In the genomic region with DNA sequence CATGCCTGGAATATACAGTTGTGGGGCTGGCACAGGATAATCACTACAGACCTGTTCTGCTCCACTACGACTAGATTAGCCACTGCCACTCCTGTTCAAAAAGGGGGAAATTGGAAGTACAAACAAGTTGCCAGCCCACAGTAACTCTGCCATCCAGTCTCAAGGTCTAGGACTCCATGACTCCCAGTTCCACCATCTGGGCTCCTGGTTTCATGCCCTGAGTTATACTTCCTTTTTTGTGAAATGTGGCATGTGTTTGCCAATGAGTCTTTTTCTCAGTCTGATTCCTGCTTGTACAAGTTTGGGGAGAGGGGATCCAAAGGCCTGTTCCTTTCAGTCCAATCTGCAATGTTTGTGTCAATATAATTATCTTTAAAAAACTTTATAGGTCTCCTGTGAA, we compare ENCODE assay signal across 1 cellular context.
TF ChIP-seq lines count a peak whose summit lies in the region.

No MANE protein-coding gene starts in this region.

TF ChIP-seq in GM12878, 131 proteins besides CTCF, POLR2A, EP300 and RAD21:
- TF ChIP-seq HDAC6 (IDR thresholded peaks at IDR 0.05; ENCODE audit: unreplicated experiment) (no peak), RCOR1 (conservative IDR thresholded peaks at IDR 0.05; ENCODE audit: low read depth, low read length) (no peak), ZNF384 (IDR thresholded peaks at IDR 0.05; ENCODE audit: borderline replicate concordance, low read depth, low read length) (no peak), NR2C2 (IDR thresholded peaks at IDR 0.05; ENCODE audit: borderline replicate concordance, control insufficient read depth, insufficient read length, low read depth) (no peak), SREBF2 (IDR thresholded peaks at IDR 0.05; ENCODE audit: low read length) (no peak), WRNIP1 (IDR thresholded peaks at IDR 0.05; ENCODE audit: borderline replicate concordance, low read depth, low read length) (no peak), BRCA1 (IDR thresholded peaks at IDR 0.05; ENCODE audit: low read depth, low read length) (no peak), USF1 (IDR thresholded peaks at IDR 0.05; ENCODE audit: borderline replicate concordance, extremely low read length, insufficient read depth, low read depth, low read length) (no peak), ZZZ3 (IDR thresholded peaks at IDR 0.05; ENCODE audit: control insufficient read depth, insufficient read length, low read depth) (no peak), ELK1 (IDR thresholded peaks at IDR 0.05; ENCODE audit: low read depth, low read length) (no peak)
